20 cellular contexts compared by ENCODE assay signal in genomic region chr7:2166625-2167280, GRCh38.
DNase-seq lines count a peak whose midpoint lies in the region; ATAC-seq, FAIRE-seq and TF ChIP-seq lines count a peak whose summit lies in the region.
"Had no signal": no experiment of that assay in that cellular context is flagged by ENCODE, and none has a peak within 500 bp of the region (broad histone marks: within the 10 kb centered on the region; RNA-seq: fewer than 3 reads in every experiment).

No MANE protein-coding gene starts in this region.

- H3K4me1 ChIP-seq in Caco-2 (peaks cover 34% of the 10 kb centered on the region), kidney (ENCODE audit: control insufficient read depth in 1 of 2, insufficient read depth in 1 of 2, low read depth in 1 of 2, low read length in 2 of 2) (peaks cover 3 to 7% of the 10 kb centered on the region in 2 donors), breast epithelium (no peaks in the 10 kb centered on the region)
- H3K4me1 ChIP-seq in naive thymus-derived CD4-positive, alpha-beta T cell (ENCODE audit: control insufficient read depth in 2 of 2, insufficient read depth in 2 of 2, low read length in 2 of 2) = no peaks in the 10 kb centered on the region

- H3K27ac ChIP-seq in kidney (ENCODE audit: low read depth in 2 of 2, low read length in 2 of 2) = no peak overlapping the region
- no peak overlapping the region for H3K27ac ChIP-seq in breast epithelium
- H3K27ac ChIP-seq in naive thymus-derived CD4-positive, alpha-beta T cell (ENCODE audit: low read depth, low read length) = no peak overlapping the region
- H3K27ac ChIP-seq: epithelial cell of prostate had no signal

- H3K27me3 ChIP-seq in Caco-2 (replicated peaks; ENCODE audit: control insufficient read depth, insufficient read depth, low read length) (no peaks in the 10 kb centered on the region), breast epithelium (no peaks in the 10 kb centered on the region)
- H3K27me3 ChIP-seq in naive thymus-derived CD4-positive, alpha-beta T cell (ENCODE audit: control insufficient read depth in 2 of 2, insufficient read depth in 2 of 2, low read length in 2 of 2) = no peaks in the 10 kb centered on the region

- H3K36me3 Mint-ChIP-seq in Caco-2 (ENCODE audit: insufficient read depth, unreplicated experiment) (peaks cover 28% of the 10 kb centered on the region), WTC11 (peaks cover 16% of the 10 kb centered on the region)
- H3K36me3 Mint-ChIP-seq in naive thymus-derived CD4-positive, alpha-beta T cell = peaks cover 0 to 40% (median 4%) of the 10 kb centered on the region in 5 donors

- H3K27ac Mint-ChIP-seq in Caco-2 (ENCODE audit: unreplicated experiment) = peak overlapping the region; percentile 79
- H3K27ac Mint-ChIP-seq in WTC11 = no peak overlapping the region
- no peak overlapping the region for H3K27ac Mint-ChIP-seq in naive thymus-derived CD4-positive, alpha-beta T cell
- H3K27ac Mint-ChIP-seq: activated naive CD8-positive, alpha-beta T cell; B cell; T-helper 1 cell treated with Interleukin-12 subunit alpha and Interleukin-12 subunit beta and Interleukin-4 antibody, amounts not matched to agents 30 μg/mL and 1 μg/mL, for 36 hours had no signal

- H3K27me3 Mint-ChIP-seq in Caco-2 (ENCODE audit: insufficient read depth, unreplicated experiment) = no peaks in the 10 kb centered on the region
- no peaks in the 10 kb centered on the region; the same call in 1 of the 2 replicates for H3K27me3 Mint-ChIP-seq in WTC11 (ENCODE audit: low read depth)
- no peaks in the 10 kb centered on the region for H3K27me3 Mint-ChIP-seq in naive thymus-derived CD4-positive, alpha-beta T cell
- H3K27me3 Mint-ChIP-seq: activated naive CD8-positive, alpha-beta T cell; B cell had no signal

- H3K9me3 Mint-ChIP-seq in Caco-2 (ENCODE audit: unreplicated experiment) (no peaks in the 10 kb centered on the region), WTC11 (no peaks in the 10 kb centered on the region)
- no peaks in the 10 kb centered on the region for H3K9me3 Mint-ChIP-seq in naive thymus-derived CD4-positive, alpha-beta T cell
- H3K9me3 Mint-ChIP-seq: T-helper 1 cell treated with Interleukin-12 subunit alpha and Interleukin-12 subunit beta and Interleukin-4 antibody, amounts not matched to agents 30 μg/mL and 1 μg/mL, for 36 hours had no signal

- ATAC-seq in sciatic nerve (peak; percentile 62), WTC11 (no peak), GM18868 (IDR thresholded peaks at IDR 0.05; ENCODE audit: unreplicated experiment) (no peak)
- ATAC-seq in naive thymus-derived CD4-positive, alpha-beta T cell = no peak
- ATAC-seq: HCT116, Panc1 had no signal

- H3K4me3 Mint-ChIP-seq in Caco-2 (ENCODE audit: unreplicated experiment) = no peak overlapping the region
- no peak overlapping the region for H3K4me3 Mint-ChIP-seq in WTC11
- H3K4me3 Mint-ChIP-seq in naive thymus-derived CD4-positive, alpha-beta T cell = no peak overlapping the region
- H3K4me3 Mint-ChIP-seq: activated naive CD8-positive, alpha-beta T cell; B cell; T-helper 1 cell treated with Interleukin-12 subunit alpha and Interleukin-12 subunit beta and Interleukin-4 antibody, amounts not matched to agents 30 μg/mL and 1 μg/mL, for 36 hours had no signal

- no peak overlapping the region for H3K9ac ChIP-seq in kidney (ENCODE audit: low read length in 2 of 2)
- H3K9ac ChIP-seq: KMS-11 had no signal

- BruUV-seq in Caco-2 (replicated peaks; lab: Mats Ljungman, UMichigan) = no TSS peak

- TF ChIP-seq CTCF in Caco-2 (IDR thresholded peaks at IDR 0.05; ENCODE audit: insufficient read depth in 1 of 2, low read depth in 1 of 2, low read length in 1 of 2, severe bottlenecking in 1 of 2, unreplicated experiment in 1 of 2) (no peak), kidney (IDR thresholded peaks at IDR 0.05; ENCODE audit: borderline replicate concordance, extremely low read depth, insufficient read depth) (no peak), breast epithelium (IDR thresholded peaks at IDR 0.05) (no peak), WTC11 (IDR thresholded peaks at IDR 0.05) (no peak)

- H3K36me3 ChIP-seq in Caco-2 (ENCODE audit: control insufficient read depth, insufficient read depth, low read length) (peaks cover 2% of the 10 kb centered on the region; the same call in 1 of the 2 replicates), kidney (ENCODE audit: control insufficient read depth in 1 of 2, insufficient read depth in 2 of 2, low read length in 2 of 2) (no peaks in the 10 kb centered on the region), breast epithelium (no peaks in the 10 kb centered on the region)
- H3K36me3 ChIP-seq in naive thymus-derived CD4-positive, alpha-beta T cell (ENCODE audit: control insufficient read depth in 2 of 3, insufficient read depth in 3 of 3, low read length in 3 of 3) = peaks cover 0 to 11% (median 0%) of the 10 kb centered on the region in 3 experiments

- TF ChIP-seq POLR2A in breast epithelium (IDR thresholded peaks at IDR 0.05) = no peak

- DNase-seq in Caco-2 (peak in 1 of 2 experiments; percentile 23), astrocyte of the hippocampus (ENCODE audit: low read depth, low spot score) (peak; percentile 17), kidney (peak; percentile 85), sciatic nerve (ENCODE audit: low spot score) (no peak), breast epithelium (ENCODE audit: low spot score in 2 of 2) (no peak), WTC11 (ENCODE audit: low spot score) (no peak)
- DNase-seq in naive thymus-derived CD4-positive, alpha-beta T cell = no peak
- DNase-seq: cerebellar nuclear complex, NCI-H146, NCI-H524, occipital lobe had no signal

- intact Hi-C loops in Caco-2 (cut with micrococcal nuclease; ENCODE audit: unreplicated experiment) (no loop called here), kidney (cut with DNase I) (no loop called here), sciatic nerve (cut with DNase I) (no loop called here), breast epithelium (cut with DNase I; ENCODE audit: low total_unique reads) (no loop called here)
- intact Hi-C loops in naive thymus-derived CD4-positive, alpha-beta T cell (cut with micrococcal nuclease) = no loop called here

- CTCF ChIA-PET in Caco-2 (lab: Charles Lee) = interaction anchor here (1.2 kb wide), 1 partner anchor 181 kb away, joined by 4 read pairs; no protein-coding TSS in a partner anchor
- CTCF ChIA-PET in WTC11 (lab: Charles Lee) = no interaction called here
- CTCF ChIA-PET in naive thymus-derived CD4-positive, alpha-beta T cell (lab: Charles Lee) = no interaction called here

- H3K4me3 ChIP-seq in Caco-2 (ENCODE audit: low read depth, low read length) (no peak overlapping the region), kidney (ENCODE audit: low read length in 2 of 2) (no peak overlapping the region), breast epithelium (no peak overlapping the region)
- H3K4me3 ChIP-seq in naive thymus-derived CD4-positive, alpha-beta T cell (ENCODE audit: low read length) = no peak overlapping the region
- H3K4me3 ChIP-seq: lung had no signal

- peaks cover 31% of the 10 kb centered on the region for H3K4me1 Mint-ChIP-seq in Caco-2 (ENCODE audit: low read depth, unreplicated experiment)
- peaks cover 27% of the 10 kb centered on the region for H3K4me1 Mint-ChIP-seq in WTC11
- H3K4me1 Mint-ChIP-seq in naive thymus-derived CD4-positive, alpha-beta T cell = peaks cover 0 to 6% (median 4%) of the 10 kb centered on the region in 7 donors

- FAIRE-seq in kidney (lab: Jason Lieb, UNC) = no peak

- H3K9me3 ChIP-seq in Caco-2 = no peaks in the 10 kb centered on the region
- no peaks in the 10 kb centered on the region for H3K9me3 ChIP-seq in kidney (ENCODE audit: control insufficient read depth in 1 of 2, low read length in 2 of 2)
- no peaks in the 10 kb centered on the region for H3K9me3 ChIP-seq in breast epithelium
- no peaks in the 10 kb centered on the region for H3K9me3 ChIP-seq in naive thymus-derived CD4-positive, alpha-beta T cell (ENCODE audit: control insufficient read depth in 2 of 3, low read length in 3 of 3)

- POLR2A ChIA-PET in Caco-2 (lab: Charles Lee) = no interaction called here
- POLR2A ChIA-PET in WTC11 (lab: Charles Lee) = no interaction called here
- POLR2A ChIA-PET in naive thymus-derived CD4-positive, alpha-beta T cell (lab: Charles Lee) = no interaction called here

TF ChIP-seq in WTC11, 78 proteins besides CTCF, POLR2A, EP300 and RAD21:
- TF ChIP-seq ZSCAN18 (CRISPR knock-in tag; IDR thresholded peaks at IDR 0.05) = no peak
- TF ChIP-seq ZNF671 (CRISPR knock-in tag; IDR thresholded peaks at IDR 0.05) = no peak

Comparison
In these comparisons a context has a peak if more than half of its experiments do, and no peak if none do; other contexts are left out.
1. DNase-seq: peak in astrocyte of the hippocampus (single experiment) and kidney (single experiment); none in sciatic nerve (single experiment), breast epithelium (0 of 2), WTC11 (single experiment) and naive thymus-derived CD4-positive, alpha-beta T cell (0 of 9).